16 cellular contexts compared by ENCODE assay signal in genomic region chr2:117775820-117776219, GRCh38.
A peak's percentile ranks its signal among the peaks of the same experiment; 100 is the strongest.
DNase-seq lines count a peak whose midpoint lies in the region; TF ChIP-seq lines count a peak whose summit lies in the region.
"Had no signal": no experiment of that assay in that cellular context is flagged by ENCODE, and none has a peak within 500 bp of the region (broad histone marks: within the 10 kb centered on the region; RNA-seq: fewer than 3 reads in every experiment).

No MANE protein-coding gene starts in this region.

- H3K4me3 Mint-ChIP-seq in nephron = no peak overlapping the region
- H3K4me3 Mint-ChIP-seq: B cell; CD4-positive, CD25-positive, alpha-beta regulatory T cell; CD8-positive, alpha-beta memory T cell; HFFc6 had no signal

- peak overlapping the region in 2 of 3 experiments; percentile 47 to 73 for H3K27ac Mint-ChIP-seq in nephron
- H3K27ac Mint-ChIP-seq: B cell; CD4-positive, CD25-positive, alpha-beta regulatory T cell; CD8-positive, alpha-beta memory T cell; HFFc6 had no signal

- H3K4me1 Mint-ChIP-seq in nephron = peaks cover 11% of the 10 kb centered on the region
- H3K4me1 Mint-ChIP-seq: B cell; CD4-positive, CD25-positive, alpha-beta regulatory T cell; CD8-positive, alpha-beta memory T cell had no signal

- peaks cover 12% of the 10 kb centered on the region for H3K9me3 Mint-ChIP-seq in nephron
- H3K9me3 Mint-ChIP-seq: HFFc6 had no signal

- no peaks in the 10 kb centered on the region for H3K27me3 Mint-ChIP-seq in nephron (ENCODE audit: low read depth)

- DNase-seq in NCI-H510A treated with DMSO at 0.1 percent for 48 hours (lab: John Stamatoyannopoulos, UW) = peak; percentile 14
- DNase-seq in NCI-H510A (lab: John Stamatoyannopoulos, UW) = no peak
- peak; percentile 3 for DNase-seq in iris pigment epithelial cell (ENCODE audit: low read depth)
- DNase-seq in NCI-H2171 treated with DMSO at 0.1 percent for 48 hours (lab: John Stamatoyannopoulos, UW) = no peak
- DNase-seq in NAMALWA (ENCODE audit: low spot score) = no peak
- DNase-seq: C1 segment of cervical spinal cord; CD4-positive, CD25-positive, alpha-beta regulatory T cell; CD8-positive, alpha-beta memory T cell; COR-L47; DMS79 treated with DMSO at 0.1 percent for 48 hours; GF-D8; GOT3; H7; HFFc6 had no signal

- no peaks in the 10 kb centered on the region for H3K36me3 Mint-ChIP-seq in nephron (ENCODE audit: low read depth)
- H3K36me3 Mint-ChIP-seq: CD4-positive, CD25-positive, alpha-beta regulatory T cell had no signal

- TF ChIP-seq CTCF in nephron (IDR thresholded peaks at IDR 0.05; ENCODE audit: unreplicated experiment in 3 of 3) = no peak

Comparison
In these comparisons a context has a peak if more than half of its experiments do, and no peak if none do; other contexts are left out.
1. DNase-seq: peak in NCI-H510A treated with DMSO at 0.1 percent for 48 hours (single experiment) and iris pigment epithelial cell (single experiment); none in NCI-H510A (single experiment), NCI-H2171 treated with DMSO at 0.1 percent for 48 hours (single experiment) and NAMALWA (single experiment).